Comparison of ENCODE assay signal across 2 cellular contexts in genomic region chr5:178551468-178551867, GRCh38.
TF ChIP-seq lines count a peak whose summit lies in the region.

No MANE protein-coding gene starts in this region.

TF ChIP-seq in H1, 55 proteins besides CTCF, POLR2A, EP300 and RAD21 (continued from another document):
- TF ChIP-seq SIRT6 (IDR thresholded peaks at IDR 0.05; ENCODE audit: low read length), result no peak
- TF ChIP-seq NANOG (IDR thresholded peaks at IDR 0.05; ENCODE audit: insufficient read depth, low read depth, low read length, poor library complexity, severe bottlenecking), result no peak
- no peak for TF ChIP-seq CTBP2 (IDR thresholded peaks at IDR 0.05; ENCODE audit: borderline replicate concordance, insufficient read depth, insufficient read length, low read length)
- no peak for TF ChIP-seq KDM5A (IDR thresholded peaks at IDR 0.05; ENCODE audit: low read length)
- TF ChIP-seq TAF7 (optimal IDR thresholded peaks at IDR 0.05; ENCODE audit: borderline replicate concordance, low read depth, low read length), result no peak
- TF ChIP-seq TAF1 (IDR thresholded peaks at IDR 0.05; ENCODE audit: low read depth, low read length), result no peak
- TF ChIP-seq EGR1 (IDR thresholded peaks at IDR 0.05; ENCODE audit: borderline replicate concordance, low read depth, low read length), result no peak
- TF ChIP-seq BRCA1 (IDR thresholded peaks at IDR 0.05; ENCODE audit: low read depth, low read length), result no peak
- no peak for TF ChIP-seq TBP (IDR thresholded peaks at IDR 0.05; ENCODE audit: low read depth, low read length)
- TF ChIP-seq BACH1 (IDR thresholded peaks at IDR 0.05; ENCODE audit: low read length), result no peak
- TF ChIP-seq TCF12 (IDR thresholded peaks at IDR 0.05; ENCODE audit: low read depth, low read length), result no peak
- TF ChIP-seq E2F6 (IDR thresholded peaks at IDR 0.05), result no peak
- TF ChIP-seq, protein P1, sequence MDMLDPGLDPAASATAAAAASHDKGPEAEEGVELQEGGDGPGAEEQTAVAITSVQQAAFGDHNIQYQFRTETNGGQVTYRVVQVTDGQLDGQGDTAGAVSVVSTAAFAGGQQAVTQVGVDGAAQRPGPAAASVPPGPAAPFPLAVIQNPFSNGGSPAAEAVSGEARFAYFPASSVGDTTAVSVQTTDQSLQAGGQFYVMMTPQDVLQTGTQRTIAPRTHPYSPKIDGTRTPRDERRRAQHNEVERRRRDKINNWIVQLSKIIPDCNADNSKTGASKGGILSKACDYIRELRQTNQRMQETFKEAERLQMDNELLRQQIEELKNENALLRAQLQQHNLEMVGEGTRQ (IDR thresholded peaks at IDR 0.05; ENCODE audit: low read length), result no peak
- TF ChIP-seq MAX (IDR thresholded peaks at IDR 0.05), result no peak
- TF ChIP-seq NRF1 (IDR thresholded peaks at IDR 0.05; ENCODE audit: low read depth, low read length), result no peak

TF ChIP-seq in SK-N-SH treated with all-trans-retinoic acid at 6 μM for 48 hours, 23 proteins besides CTCF, POLR2A, EP300 and RAD21 (continued from another document):
- TF ChIP-seq TOX (CRISPR knock-in tag; IDR thresholded peaks at IDR 0.05; ENCODE audit: borderline replicate concordance) (no peak), BACH2 (CRISPR knock-in tag; IDR thresholded peaks at IDR 0.05; ENCODE audit: borderline replicate concordance) (no peak), TSHZ2 (CRISPR knock-in tag; IDR thresholded peaks at IDR 0.05) (no peak), ZFP3 (CRISPR knock-in tag; IDR thresholded peaks at IDR 0.05) (no peak), ZC3H10 (CRISPR knock-in tag; IDR thresholded peaks at IDR 0.05) (no peak), CSDC2 (CRISPR knock-in tag; IDR thresholded peaks at IDR 0.05) (no peak), OSR1 (CRISPR knock-in tag; IDR thresholded peaks at IDR 0.05) (no peak), RARB (CRISPR knock-in tag; IDR thresholded peaks at IDR 0.05) (no peak), GLIS3 (CRISPR knock-in tag; IDR thresholded peaks at IDR 0.05) (no peak), POU6F1 (CRISPR knock-in tag; IDR thresholded peaks at IDR 0.05; ENCODE audit: borderline replicate concordance, low read depth) (no peak), ISL1 (CRISPR knock-in tag; IDR thresholded peaks at IDR 0.05) (no peak), ZNF565 (CRISPR knock-in tag; conservative IDR thresholded peaks at IDR 0.05; ENCODE audit: low read depth) (no peak), ZNF8 (CRISPR knock-in tag; IDR thresholded peaks at IDR 0.05) (no peak), ZFP30 (CRISPR knock-in tag; IDR thresholded peaks at IDR 0.05) (no peak), SNAI2 (CRISPR knock-in tag; IDR thresholded peaks at IDR 0.05) (no peak), PPARA (CRISPR knock-in tag; IDR thresholded peaks at IDR 0.05; ENCODE audit: borderline replicate concordance) (no peak)
- TF ChIP-seq, protein P2, sequence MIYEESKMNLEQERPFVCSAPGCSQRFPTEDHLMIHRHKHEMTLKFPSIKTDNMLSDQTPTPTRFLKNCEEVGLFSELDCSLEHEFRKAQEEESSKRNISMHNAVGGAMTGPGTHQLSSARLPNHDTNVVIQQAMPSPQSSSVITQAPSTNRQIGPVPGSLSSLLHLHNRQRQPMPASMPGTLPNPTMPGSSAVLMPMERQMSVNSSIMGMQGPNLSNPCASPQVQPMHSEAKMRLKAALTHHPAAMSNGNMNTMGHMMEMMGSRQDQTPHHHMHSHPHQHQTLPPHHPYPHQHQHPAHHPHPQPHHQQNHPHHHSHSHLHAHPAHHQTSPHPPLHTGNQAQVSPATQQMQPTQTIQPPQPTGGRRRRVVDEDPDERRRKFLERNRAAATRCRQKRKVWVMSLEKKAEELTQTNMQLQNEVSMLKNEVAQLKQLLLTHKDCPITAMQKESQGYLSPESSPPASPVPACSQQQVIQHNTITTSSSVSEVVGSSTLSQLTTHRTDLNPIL (CRISPR knock-in tag; IDR thresholded peaks at IDR 0.05; ENCODE audit: low read depth), result no peak
- TF ChIP-seq, protein P3, sequence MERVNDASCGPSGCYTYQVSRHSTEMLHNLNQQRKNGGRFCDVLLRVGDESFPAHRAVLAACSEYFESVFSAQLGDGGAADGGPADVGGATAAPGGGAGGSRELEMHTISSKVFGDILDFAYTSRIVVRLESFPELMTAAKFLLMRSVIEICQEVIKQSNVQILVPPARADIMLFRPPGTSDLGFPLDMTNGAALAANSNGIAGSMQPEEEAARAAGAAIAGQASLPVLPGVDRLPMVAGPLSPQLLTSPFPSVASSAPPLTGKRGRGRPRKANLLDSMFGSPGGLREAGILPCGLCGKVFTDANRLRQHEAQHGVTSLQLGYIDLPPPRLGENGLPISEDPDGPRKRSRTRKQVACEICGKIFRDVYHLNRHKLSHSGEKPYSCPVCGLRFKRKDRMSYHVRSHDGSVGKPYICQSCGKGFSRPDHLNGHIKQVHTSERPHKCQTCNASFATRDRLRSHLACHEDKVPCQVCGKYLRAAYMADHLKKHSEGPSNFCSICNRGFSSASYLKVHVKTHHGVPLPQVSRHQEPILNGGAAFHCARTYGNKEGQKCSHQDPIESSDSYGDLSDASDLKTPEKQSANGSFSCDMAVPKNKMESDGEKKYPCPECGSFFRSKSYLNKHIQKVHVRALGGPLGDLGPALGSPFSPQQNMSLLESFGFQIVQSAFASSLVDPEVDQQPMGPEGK (CRISPR knock-in tag; IDR thresholded peaks at IDR 0.05; ENCODE audit: borderline replicate concordance), result no peak
TF ChIP-seq in SK-N-SH treated with all-trans-retinoic acid at 6 μM for 48 hours: peak in this region for 0.
